21 cellular contexts compared by ENCODE assay signal in genomic region chr4:147049940-147050852, GRCh38.
DNase-seq lines count a peak whose midpoint lies in the region; ATAC-seq and TF ChIP-seq lines count a peak whose summit lies in the region.
"Had no signal": no experiment of that assay in that cellular context is flagged by ENCODE, and none has a peak within 500 bp of the region (broad histone marks: within the 10 kb centered on the region; RNA-seq: fewer than 3 reads in every experiment).

No MANE protein-coding gene starts in this region.

- no peak overlapping the region for H3K9ac ChIP-seq in fibroblast of lung (ENCODE audit: insufficient read depth, low read length)

- H3K36me3 ChIP-seq in fibroblast of lung (ENCODE audit: control insufficient read depth, insufficient read depth, low read length) (no peaks in the 10 kb centered on the region), transverse colon (no peaks in the 10 kb centered on the region)
- H3K36me3 ChIP-seq in CD4-positive, alpha-beta memory T cell (ENCODE audit: insufficient read depth, low read length) = no peaks in the 10 kb centered on the region
- H3K36me3 ChIP-seq: pancreas, Peyer's patch had no signal

- no peaks in the 10 kb centered on the region for H3K9me3 ChIP-seq in fibroblast of lung (ENCODE audit: control insufficient read depth, insufficient read depth, low read depth, low read length)
- no peaks in the 10 kb centered on the region for H3K9me3 ChIP-seq in transverse colon
- no peaks in the 10 kb centered on the region for H3K9me3 ChIP-seq in CD4-positive, alpha-beta memory T cell (ENCODE audit: control insufficient read depth in 1 of 2, low read length in 2 of 2)
- H3K9me3 ChIP-seq: pancreas, Peyer's patch had no signal

- no peak overlapping the region for H2AFZ ChIP-seq in fibroblast of lung (ENCODE audit: low read length)

- in situ Hi-C loops in transverse colon (cut with MboI; ENCODE audit: low pct_ligation_motif_present in 1 of 4, low pct_unique_long_range_greater_than_20kb in 1 of 4, low sequenced_read_pairs in 3 of 4) = no loop called here

- no peaks in the 10 kb centered on the region for H3K79me2 ChIP-seq in fibroblast of lung (ENCODE audit: control insufficient read depth, insufficient read depth, low read length)

- H3K9me3 Mint-ChIP-seq in mesothelial cell of epicardium = peaks cover 17% of the 10 kb centered on the region
- H3K9me3 Mint-ChIP-seq in CD4-positive, alpha-beta memory T cell = peaks cover 0 to 3% (median 0%) of the 10 kb centered on the region in 8 donors
- H3K9me3 Mint-ChIP-seq: activated naive CD4-positive, alpha-beta T cell treated with anti-CD3 and anti-CD28 coated beads, Interleukin-2, amount 50 U/mL, for 24 hours had no signal

- 73 to 78% methylated on average over 4 to 7 of the region's 7 CpGs for WGBS in transverse colon (ENCODE audit: low coverage in 1 of 2), 2 donors

- POLR2A ChIA-PET in CD4-positive, alpha-beta memory T cell (lab: Charles Lee; ENCODE audit: partially characterized antibody) = no interaction called here

- H3K27me3 ChIP-seq in fibroblast of lung (ENCODE audit: control insufficient read depth, insufficient read depth, low read length) (no peaks in the 10 kb centered on the region), transverse colon (peaks cover 12% of the 10 kb centered on the region)
- H3K27me3 ChIP-seq in CD4-positive, alpha-beta memory T cell (ENCODE audit: insufficient read depth, low read length) = peaks cover 4% of the 10 kb centered on the region
- H3K27me3 ChIP-seq: pancreas, Peyer's patch had no signal

- no peaks in the 10 kb centered on the region for H4K20me1 ChIP-seq in fibroblast of lung (ENCODE audit: control insufficient read depth, extremely low read depth, insufficient read depth, low read length)

- CTCF ChIA-PET in CD4-positive, alpha-beta memory T cell (lab: Charles Lee; ENCODE audit: partially characterized antibody) = no interaction called here

- ATAC-seq in GM19463 (IDR thresholded peaks at IDR 0.05; ENCODE audit: unreplicated experiment) (no peak), HG03095 (IDR thresholded peaks at IDR 0.05; ENCODE audit: unreplicated experiment) (no peak)
- ATAC-seq: activated CD4-positive, CD25-positive, alpha-beta regulatory T cell treated with anti-CD3 and anti-CD28 coated beads, Interleukin-2, amount 50 U/mL, for 24 hours; pancreas; T-helper 17 cell had no signal

- no peak overlapping the region for H3K4me3 Mint-ChIP-seq in mesothelial cell of epicardium
- no peak overlapping the region for H3K4me3 Mint-ChIP-seq in CD4-positive, alpha-beta memory T cell
- H3K4me3 Mint-ChIP-seq: activated naive CD4-positive, alpha-beta T cell treated with anti-CD3 and anti-CD28 coated beads, Interleukin-2, amount 50 U/mL, for 24 hours; B cell; T-helper 17 cell had no signal

- TF ChIP-seq CTCF in fibroblast of lung (conservative IDR thresholded peaks at IDR 0.05 in 1 of 2, IDR thresholded peaks at IDR 0.05 in 1 of 2; ENCODE audit: low read depth in 1 of 2, low read length in 2 of 2) (no peak), mesothelial cell of epicardium (IDR thresholded peaks at IDR 0.05; ENCODE audit: unreplicated experiment) (no peak), transverse colon (IDR thresholded peaks at IDR 0.05) (no peak)

- peaks cover 16% of the 10 kb centered on the region for H3K4me1 Mint-ChIP-seq in mesothelial cell of epicardium
- H3K4me1 Mint-ChIP-seq in CD4-positive, alpha-beta memory T cell = peaks cover 0 to 1% (median 0%) of the 10 kb centered on the region in 4 donors
- H3K4me1 Mint-ChIP-seq: activated naive CD4-positive, alpha-beta T cell treated with anti-CD3 and anti-CD28 coated beads, Interleukin-2, amount 50 U/mL, for 24 hours; B cell had no signal

- H3K4me1 ChIP-seq in fibroblast of lung (ENCODE audit: control insufficient read depth, extremely low read depth, insufficient read depth, low read length) (no peaks in the 10 kb centered on the region), transverse colon (no peaks in the 10 kb centered on the region)
- H3K4me1 ChIP-seq in CD4-positive, alpha-beta memory T cell (ENCODE audit: insufficient read depth, low read length) = no peaks in the 10 kb centered on the region
- H3K4me1 ChIP-seq: pancreas, Peyer's patch had no signal

- intact Hi-C loops in transverse colon (cut with DNase I; ENCODE audit: low total_unique reads) = no loop called here
- intact Hi-C loops in CD4-positive, alpha-beta memory T cell (cut with micrococcal nuclease) = no loop called here

- H3K27ac ChIP-seq in fibroblast of lung (ENCODE audit: insufficient read depth, low read length) = no peak overlapping the region
- H3K27ac ChIP-seq in transverse colon = no peak overlapping the region
- H3K27ac ChIP-seq in CD4-positive, alpha-beta memory T cell (ENCODE audit: low read depth, low read length) = no peak overlapping the region
- H3K27ac ChIP-seq: epithelial cell of prostate, pancreas had no signal

- H3K4me2 ChIP-seq in fibroblast of lung (ENCODE audit: extremely low read depth, insufficient read depth, low read length) = peak overlapping the region; percentile 2

- peaks cover 2% of the 10 kb centered on the region for H3K36me3 Mint-ChIP-seq in mesothelial cell of epicardium
- peaks cover 0 to 3% of the 10 kb centered on the region in 2 donors for H3K36me3 Mint-ChIP-seq in CD4-positive, alpha-beta memory T cell

- no peak for TF ChIP-seq EP300 in transverse colon (IDR thresholded peaks at IDR 0.05; ENCODE audit: low read depth)

- H3K27me3 Mint-ChIP-seq in mesothelial cell of epicardium (ENCODE audit: low read depth) = no peaks in the 10 kb centered on the region
- H3K27me3 Mint-ChIP-seq in CD4-positive, alpha-beta memory T cell = peaks cover 21 to 26% of the 10 kb centered on the region in 2 donors

- H3K4me3 ChIP-seq in fibroblast of lung (replicated peaks in 1 of 4; ENCODE audit: control extremely low read depth in 1 of 4, insufficient read depth in 1 of 4, low read depth in 3 of 4, low read length in 4 of 4) (peak overlapping the region in 1 of 4 experiments; percentile 10), transverse colon (no peak overlapping the region)
- no peak overlapping the region for H3K4me3 ChIP-seq in CD4-positive, alpha-beta memory T cell (ENCODE audit: low read length in 2 of 2)
- H3K4me3 ChIP-seq: pancreas, Peyer's patch had no signal

- DNase-seq in AG08396 (ENCODE audit: low spot score) (peak; percentile 9), OCI-M1 (lab: John Stamatoyannopoulos, UW) (peak; percentile 23), fibroblast of lung (ENCODE audit: low read depth in 2 of 2) (peak; percentile 82 to 95), mesothelial cell of epicardium (ENCODE audit: low spot score in 2 of 2, unreplicated experiment in 2 of 2) (no peak), transverse colon (no peak)
- no peak for DNase-seq in CD4-positive, alpha-beta memory T cell
- DNase-seq: activated CD8-positive, alpha-beta memory T cell treated with anti-CD3 and anti-CD28 coated beads, Interleukin-2, amount 50 U/mL, for 4 hours; HCEC 1CT; mesendoderm; NCI-H1694 treated with DMSO at 0.1 percent for 48 hours; NCI-H524; pancreas; Peyer's patch; substantia nigra; T-helper 17 cell had no signal

- TF ChIP-seq POLR2A in transverse colon (IDR thresholded peaks at IDR 0.05) = no peak

- peak overlapping the region; percentile 18 for H3K27ac Mint-ChIP-seq in mesothelial cell of epicardium
- no peak overlapping the region for H3K27ac Mint-ChIP-seq in CD4-positive, alpha-beta memory T cell
- H3K27ac Mint-ChIP-seq: activated naive CD4-positive, alpha-beta T cell treated with anti-CD3 and anti-CD28 coated beads, Interleukin-2, amount 50 U/mL, for 24 hours; B cell; T-helper 17 cell had no signal

Comparison
In these comparisons a context has a peak if more than half of its experiments do, and no peak if none do; other contexts are left out.
1. DNase-seq: peak in AG08396 (single experiment), OCI-M1 (single experiment) and fibroblast of lung (2 of 2); none in mesothelial cell of epicardium (0 of 2), transverse colon (single experiment) and CD4-positive, alpha-beta memory T cell (0 of 5).